34 cellular contexts compared by ENCODE assay signal in the genomic region with DNA sequence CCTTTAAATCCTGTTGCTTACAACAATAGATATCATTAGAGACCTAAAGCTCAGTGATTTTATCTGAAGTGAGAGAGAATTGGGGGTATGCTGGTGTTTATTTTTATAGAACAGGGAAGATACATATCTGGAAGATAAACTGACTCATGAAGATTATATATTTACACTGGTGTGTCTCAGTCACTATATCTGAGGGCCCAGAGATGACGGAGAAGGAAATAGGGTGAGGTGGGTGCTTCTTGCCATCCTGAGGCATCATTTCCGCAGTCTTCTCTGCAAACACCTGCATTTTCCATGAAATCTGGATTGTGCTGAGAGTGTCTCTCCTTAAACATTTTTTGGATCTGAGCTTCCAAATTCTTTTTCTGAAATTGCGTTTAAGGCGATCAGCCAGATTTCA.
"Had no signal": no experiment of that assay in that cellular context is flagged by ENCODE, and none has a peak within 500 bp of the region (broad histone marks: within the 10 kb centered on the region; RNA-seq: fewer than 3 reads in every experiment).

No MANE protein-coding gene starts in this region.

- H3K9me3 Mint-ChIP-seq: activated CD8-positive, alpha-beta T cell treated with anti-CD3 and anti-CD28 coated beads for 36 hours; activated naive CD8-positive, alpha-beta T cell treated with anti-CD3 and anti-CD28 coated beads, Interleukin-2, amount 50 U/mL, for 24 hours; activated T-cell treated with anti-CD3 and anti-CD28 coated beads, Interleukin-2, amount 50 U/mL, for 4 hours; activated T-helper 17 cell treated with anti-CD3 and anti-CD28 coated beads, Interleukin-2, amount 50 U/mL, for 72 hours; brain; central memory CD8-positive, alpha-beta T cell; dendritic cell treated with granulocyte-macrophage colony-stimulating factor and Interleukin-4, amounts not matched to agents 40 ng/mL and 50 ng/mL, for 4 days; endodermal cell; WTC11 had no signal

- H3K27ac ChIP-seq: ascending aorta, breast epithelium, cardiac muscle cell, coronary artery, foreskin keratinocyte, gastrocnemius medialis, heart left ventricle had no signal

- H3K36me3 Mint-ChIP-seq: activated naive CD8-positive, alpha-beta T cell; brain; WTC11 had no signal

- ATAC-seq: activated CD8-positive, alpha-beta T cell treated with anti-CD3 and anti-CD28 coated beads for 36 hours; activated naive CD8-positive, alpha-beta T cell treated with anti-CD3 and anti-CD28 coated beads, Interleukin-2, amount 50 U/mL, for 24 hours; activated T-cell treated with anti-CD3 and anti-CD28 coated beads, Interleukin-2, amount 50 U/mL, for 4 hours; activated T-helper 17 cell treated with anti-CD3 and anti-CD28 coated beads, Interleukin-2, amount 50 U/mL, for 72 hours; foreskin keratinocyte; gastrocnemius medialis; heart left ventricle; WTC11 had no signal

- H3K4me3 Mint-ChIP-seq: activated CD8-positive, alpha-beta T cell treated with anti-CD3 and anti-CD28 coated beads for 36 hours; activated naive CD8-positive, alpha-beta T cell; activated naive CD8-positive, alpha-beta T cell treated with anti-CD3 and anti-CD28 coated beads, Interleukin-2, amount 50 U/mL, for 24 hours; activated T-cell treated with anti-CD3 and anti-CD28 coated beads, Interleukin-2, amount 50 U/mL, for 4 hours; central memory CD8-positive, alpha-beta T cell; dendritic cell treated with granulocyte-macrophage colony-stimulating factor and Interleukin-4, amounts not matched to agents 40 ng/mL and 50 ng/mL, for 4 days; endodermal cell; WTC11 had no signal

- DNase-seq: activated CD4-positive, alpha-beta T cell treated with anti-CD3 and anti-CD28 coated beads for 1 hour; activated CD4-positive, alpha-beta T cell treated with anti-CD3 and anti-CD28 coated beads for 4 hours; activated CD4-positive, alpha-beta T cell treated with anti-CD3 and anti-CD28 coated beads, Interleukin-2, amount 50 U/mL, for 1 hour; activated CD4-positive, alpha-beta T cell treated with anti-CD3 and anti-CD28 coated beads, Interleukin-2, amount 50 U/mL, for 48 hours; activated CD8-positive, alpha-beta memory T cell treated with anti-CD3 and anti-CD28 coated beads for 24 hours; activated CD8-positive, alpha-beta T cell treated with anti-CD3 and anti-CD28 coated beads for 36 hours; activated effector memory CD4-positive, alpha-beta T cell treated with Interleukin-2 at 50 U/mL for 16 hours; activated gamma-delta T cell treated with Interleukin-2 at 50 U/mL for 16 hours; activated naive CD4-positive, alpha-beta T cell treated with anti-CD3 and anti-CD28 coated beads, Interleukin-2, amount 50 U/mL, for 16 hours; activated naive CD4-positive, alpha-beta T cell treated with Interleukin-2 at 50 U/mL for 16 hours; activated naive CD8-positive, alpha-beta T cell treated with anti-CD3 and anti-CD28 coated beads, Interleukin-2, amount 50 U/mL, for 24 hours; activated T-cell treated with anti-CD3 and anti-CD28 coated beads, Interleukin-2, amount 50 U/mL, for 4 hours; amygdala; dorsolateral prefrontal cortex; effector memory CD4-positive, alpha-beta T cell; endodermal cell; erythroblast; foreskin keratinocyte; gastrocnemius medialis; glutamatergic neuron; heart left ventricle; T-helper 2 cell had no signal

- H3K27me3 ChIP-seq: adrenal gland, ascending aorta, breast epithelium, cardiac muscle cell, esophagus muscularis mucosa, gastrocnemius medialis, heart left ventricle had no signal

- H3K36me3 ChIP-seq: adrenal gland, ascending aorta, breast epithelium, cardiac muscle cell, esophagus muscularis mucosa, gastrocnemius medialis, heart left ventricle had no signal

- H3K27ac Mint-ChIP-seq: activated CD8-positive, alpha-beta T cell treated with anti-CD3 and anti-CD28 coated beads for 36 hours; activated naive CD8-positive, alpha-beta T cell; activated naive CD8-positive, alpha-beta T cell treated with anti-CD3 and anti-CD28 coated beads, Interleukin-2, amount 50 U/mL, for 24 hours; activated T-helper 17 cell treated with anti-CD3 and anti-CD28 coated beads, Interleukin-2, amount 50 U/mL, for 72 hours; dendritic cell treated with granulocyte-macrophage colony-stimulating factor and Interleukin-4, amounts not matched to agents 40 ng/mL and 50 ng/mL, for 4 days; endodermal cell; WTC11 had no signal

- H3K4me1 Mint-ChIP-seq: activated T-helper 17 cell treated with anti-CD3 and anti-CD28 coated beads, Interleukin-2, amount 50 U/mL, for 72 hours; central memory CD8-positive, alpha-beta T cell had no signal

- H3K9me3 ChIP-seq: adrenal gland, ascending aorta, breast epithelium, esophagus muscularis mucosa, gastrocnemius medialis, heart left ventricle had no signal

- H3K4me1 ChIP-seq: ascending aorta, breast epithelium, foreskin keratinocyte, gastrocnemius medialis had no signal

- H3K4me3 ChIP-seq: adrenal gland, ascending aorta, breast epithelium, cardiac muscle cell, coronary artery, dorsolateral prefrontal cortex, esophagus muscularis mucosa, gastrocnemius medialis, heart left ventricle had no signal
